Comparison of ENCODE assay signal across 1 cellular context in the genomic region with DNA sequence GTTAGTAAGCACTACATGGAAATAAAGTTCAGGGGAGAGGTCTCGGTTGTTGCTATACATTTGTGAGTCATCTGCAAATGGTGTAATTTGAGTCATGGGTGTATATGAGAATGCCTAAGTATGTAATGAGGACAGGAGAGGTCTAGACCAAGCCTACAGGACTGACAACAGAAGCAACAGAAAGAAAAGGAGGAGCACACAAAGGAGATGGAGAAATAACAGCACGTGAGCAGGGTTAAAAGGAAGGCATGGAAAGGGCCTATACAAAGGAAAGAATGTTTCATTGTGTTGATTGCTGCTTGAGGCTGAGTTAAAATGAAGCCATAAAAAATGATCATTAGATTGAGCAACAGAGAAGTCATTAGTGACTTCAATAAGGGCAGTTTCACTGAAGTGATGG.
TF ChIP-seq lines count a peak whose summit lies in the region.

No MANE protein-coding gene starts in this region.

TF ChIP-seq in SK-N-SH, 30 proteins besides CTCF, POLR2A, EP300 and RAD21 (continued from another document):
- TF ChIP-seq CHD2 (IDR thresholded peaks at IDR 0.05; ENCODE audit: low read length, partially characterized antibody) (no peak), POLR2AphosphoS5 (IDR thresholded peaks at IDR 0.05; ENCODE audit: low read depth, low read length) (no peak), SIN3A (IDR thresholded peaks at IDR 0.05; ENCODE audit: borderline replicate concordance, low read depth, low read length) (no peak), EZH2phosphoT487 (IDR thresholded peaks at IDR 0.05; ENCODE audit: borderline replicate concordance, low read depth) (no peak), ELF1 (IDR thresholded peaks at IDR 0.05) (no peak), FOXJ3 (CRISPR knock-in tag; IDR thresholded peaks at IDR 0.05) (no peak), MEF2A (IDR thresholded peaks at IDR 0.05; ENCODE audit: borderline replicate concordance, low read depth) (no peak), FOXM1 (IDR thresholded peaks at IDR 0.05; ENCODE audit: low read depth) (no peak), RFX5 (IDR thresholded peaks at IDR 0.05; ENCODE audit: low read length) (no peak), YY1 (IDR thresholded peaks at IDR 0.05; ENCODE audit: low read depth) (no peak), RCOR1 (IDR thresholded peaks at IDR 0.05; ENCODE audit: low read length) (no peak), SMC3 (IDR thresholded peaks at IDR 0.05; ENCODE audit: low read depth, low read length) (no peak)
- TF ChIP-seq, protein P1, sequence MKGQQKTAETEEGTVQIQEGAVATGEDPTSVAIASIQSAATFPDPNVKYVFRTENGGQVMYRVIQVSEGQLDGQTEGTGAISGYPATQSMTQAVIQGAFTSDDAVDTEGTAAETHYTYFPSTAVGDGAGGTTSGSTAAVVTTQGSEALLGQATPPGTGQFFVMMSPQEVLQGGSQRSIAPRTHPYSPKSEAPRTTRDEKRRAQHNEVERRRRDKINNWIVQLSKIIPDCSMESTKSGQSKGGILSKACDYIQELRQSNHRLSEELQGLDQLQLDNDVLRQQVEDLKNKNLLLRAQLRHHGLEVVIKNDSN (IDR thresholded peaks at IDR 0.05; ENCODE audit: borderline replicate concordance, low read depth), result no peak
- TF ChIP-seq, protein P2, sequence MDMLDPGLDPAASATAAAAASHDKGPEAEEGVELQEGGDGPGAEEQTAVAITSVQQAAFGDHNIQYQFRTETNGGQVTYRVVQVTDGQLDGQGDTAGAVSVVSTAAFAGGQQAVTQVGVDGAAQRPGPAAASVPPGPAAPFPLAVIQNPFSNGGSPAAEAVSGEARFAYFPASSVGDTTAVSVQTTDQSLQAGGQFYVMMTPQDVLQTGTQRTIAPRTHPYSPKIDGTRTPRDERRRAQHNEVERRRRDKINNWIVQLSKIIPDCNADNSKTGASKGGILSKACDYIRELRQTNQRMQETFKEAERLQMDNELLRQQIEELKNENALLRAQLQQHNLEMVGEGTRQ (IDR thresholded peaks at IDR 0.05; ENCODE audit: borderline replicate concordance, low read depth, low read length), result no peak
- TF ChIP-seq, protein P3, sequence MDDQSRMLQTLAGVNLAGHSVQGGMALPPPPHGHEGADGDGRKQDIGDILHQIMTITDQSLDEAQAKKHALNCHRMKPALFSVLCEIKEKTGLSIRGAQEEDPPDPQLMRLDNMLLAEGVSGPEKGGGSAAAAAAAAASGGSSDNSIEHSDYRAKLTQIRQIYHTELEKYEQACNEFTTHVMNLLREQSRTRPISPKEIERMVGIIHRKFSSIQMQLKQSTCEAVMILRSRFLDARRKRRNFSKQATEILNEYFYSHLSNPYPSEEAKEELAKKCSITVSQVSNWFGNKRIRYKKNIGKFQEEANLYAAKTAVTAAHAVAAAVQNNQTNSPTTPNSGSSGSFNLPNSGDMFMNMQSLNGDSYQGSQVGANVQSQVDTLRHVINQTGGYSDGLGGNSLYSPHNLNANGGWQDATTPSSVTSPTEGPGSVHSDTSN (IDR thresholded peaks at IDR 0.05), result no peak
